In the genomic region with DNA sequence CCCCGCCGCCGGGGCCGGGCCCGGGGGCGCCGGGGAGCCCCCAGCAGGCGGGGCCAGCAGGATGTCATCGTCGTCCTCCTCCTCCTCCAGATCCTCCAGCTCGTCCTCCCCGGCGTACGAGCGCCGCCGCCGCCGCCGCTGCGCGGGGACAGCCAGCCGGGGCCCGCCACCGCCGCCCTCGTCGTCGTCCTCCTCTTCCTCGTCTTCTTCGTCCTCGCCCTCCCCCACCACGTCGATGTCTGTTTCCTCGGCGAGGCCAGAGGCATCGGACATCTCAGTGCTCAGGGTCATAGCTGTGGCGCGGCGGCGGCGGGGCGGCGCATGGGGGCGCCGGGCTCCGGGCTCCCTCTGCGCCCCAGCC, we compare ENCODE assay signal across 8 cellular contexts. TPM values are rescaled to one million over a fixed set of nuclear protein-coding genes. Genes with fewer than 3 reads are reported as not detected.
DNase-seq lines count a peak whose midpoint lies in the region; ATAC-seq, FAIRE-seq and TF ChIP-seq lines count a peak whose summit lies in the region.

No MANE protein-coding gene starts in this region.

- BruUV-seq in A673 (replicated peaks; lab: Mats Ljungman, UMichigan) (no TSS peak), Panc1 (replicated peaks; lab: Mats Ljungman, UMichigan) (TSS peak; percentile 21)

- intact Hi-C loops in A673 (cut with micrococcal nuclease; ENCODE audit: unreplicated experiment) (no loop called here), Panc1 (cut with micrococcal nuclease; ENCODE audit: unreplicated experiment) (no loop called here)

- H3K4ac ChIP-seq in H1 (replicated peaks; ENCODE audit: insufficient read length, low read depth, low read length): no peak overlapping the region

- DNase-seq in A673 (ENCODE audit: low spot score) (peak; percentile 33), Panc1 (ENCODE audit: low read depth, low spot score) (no peak), H1 (ENCODE audit: low read depth in 1 of 2, low spot score in 2 of 2) (peak in 1 of 2 experiments; percentile 68), GM19240 (ENCODE audit: insufficient read length, low spot score) (no peak), HuH-7 (ENCODE audit: low spot score) (no peak)

- H2AFZ ChIP-seq in H1 (ENCODE audit: low read length): no peak overlapping the region

- no peaks in the 10 kb centered on the region for H3K79me1 ChIP-seq in H1 (ENCODE audit: low read depth, low read length)

- no peak overlapping the region for H3K56ac ChIP-seq in H1 (replicated peaks; ENCODE audit: insufficient read length, low read depth, low read length)

- H3K9me3 ChIP-seq in A673 (ENCODE audit: low read depth, low read length, poor library complexity, severe bottlenecking): no peaks in the 10 kb centered on the region
- no peaks in the 10 kb centered on the region for H3K9me3 ChIP-seq in Panc1 (ENCODE audit: control insufficient read depth, insufficient read depth, low read depth, low read length)
- H3K9me3 ChIP-seq in H1 (ENCODE audit: insufficient read depth in 2 of 2, low read depth in 1 of 2, low read length in 1 of 2): no peaks in the 10 kb centered on the region

- peak overlapping the region; percentile 65 to 93 for H3K4me2 ChIP-seq in H1 (ENCODE audit: insufficient read depth in 1 of 2, low read depth in 2 of 2, low read length in 2 of 2)

- 5% methylated on average over 11 of the region's 48 CpGs; no CpG with 5 or more reads in 1 of the 2 experiments for WGBS in H1 (ENCODE audit: extremely low coverage in 1 of 2, insufficient coverage in 1 of 2, insufficient read length in 1 of 2, insufficient replicate concordance in 2 of 2, low coverage in 1 of 2, low lambda C conversion rate in 2 of 2, missing lambda C conversion rate in 1 of 2), 2 experiments

- in situ Hi-C loops in Panc1 (cut with HindIII; ENCODE audit: low pct_unique_long_range_greater_than_20kb, low sequenced_read_pairs): no loop called here

- H3K27ac ChIP-seq in A673 (ENCODE audit: low read depth, low read length, poor library complexity, severe bottlenecking): no peak overlapping the region
- H3K27ac ChIP-seq in Panc1 (ENCODE audit: low read length): peak overlapping the region; percentile 66; the same call in 1 of the 2 replicates
- H3K27ac ChIP-seq in H1 (ENCODE audit: low read depth, low read length): no peak overlapping the region
- H3K27ac ChIP-seq in rectal smooth muscle tissue (ENCODE audit: low read depth, low read length): no peak overlapping the region

- H3K4me1 ChIP-seq in A673 (ENCODE audit: insufficient read depth, low read length, poor library complexity, severe bottlenecking): peaks cover 15% of the 10 kb centered on the region
- peaks cover 36% of the 10 kb centered on the region for H3K4me1 ChIP-seq in Panc1 (ENCODE audit: control insufficient read depth, insufficient read depth, low read length)
- peaks cover 6 to 19% (median 11%) of the 10 kb centered on the region in 4 experiments for H3K4me1 ChIP-seq in H1 (replicated peaks in 1 of 4; ENCODE audit: control insufficient read depth in 3 of 4, insufficient read depth in 4 of 4, low read length in 3 of 4)
- peaks cover 3% of the 10 kb centered on the region for H3K4me1 ChIP-seq in rectal smooth muscle tissue (ENCODE audit: control insufficient read depth, insufficient read depth, low read length)

- no peak overlapping the region for H4K91ac ChIP-seq in H1 (replicated peaks; ENCODE audit: insufficient read length, low read length)

- H3K4me3 ChIP-seq in A673 (ENCODE audit: low read depth, low read length, poor library complexity, severe bottlenecking) (peak overlapping the region; percentile 57), Panc1 (ENCODE audit: low read depth in 2 of 2, low read length in 2 of 2) (peak overlapping the region; percentile 61 to 83), H1 (ENCODE audit: extremely low read depth in 1 of 4, insufficient read depth in 2 of 4, low read depth in 3 of 4, low read length in 4 of 4) (peak overlapping the region; percentile 22 to 62 (median 36); a peak in 6 of 8 replicates), rectal smooth muscle tissue (ENCODE audit: low read length) (peak overlapping the region; percentile 41)

- no peak overlapping the region for H3K14ac ChIP-seq in H1 (ENCODE audit: insufficient read length)

- peak in 1 of 2 experiments; percentile 21; a peak in 1 of 3 replicates for TF ChIP-seq EP300 in H1 (IDR thresholded peaks at IDR 0.05; ENCODE audit: borderline replicate concordance in 1 of 2, low read depth in 2 of 2, low read length in 2 of 2)

- no peak overlapping the region for H2BK20ac ChIP-seq in H1 (ENCODE audit: low read length)

- H3K23ac ChIP-seq in H1 (ENCODE audit: insufficient read length): no peak overlapping the region

- no peak overlapping the region for H2BK15ac ChIP-seq in H1 (ENCODE audit: low read length)

- H2AK5ac ChIP-seq in H1 (ENCODE audit: low read depth, low read length): no peak overlapping the region

- no peak for TF ChIP-seq POLR2A in H1 (IDR thresholded peaks at IDR 0.05; ENCODE audit: control extremely low read depth in 1 of 2, low read depth in 2 of 2, low read length in 2 of 2)

- no peak overlapping the region for H3K9ac ChIP-seq in H1 (replicated peaks in 1 of 4; ENCODE audit: extremely low read depth in 1 of 4, low read depth in 3 of 4, low read length in 3 of 4)
- no peak overlapping the region for H3K9ac ChIP-seq in rectal smooth muscle tissue (ENCODE audit: low read length)

- peaks cover 81% of the 10 kb centered on the region for H3K27me3 ChIP-seq in A673 (replicated peaks; ENCODE audit: insufficient read depth, low read depth, low read length, poor library complexity)
- no peaks in the 10 kb centered on the region for H3K27me3 ChIP-seq in Panc1 (ENCODE audit: control insufficient read depth, insufficient read depth, low read length)
- H3K27me3 ChIP-seq in H1 (replicated peaks in 1 of 4; ENCODE audit: control insufficient read depth in 3 of 4, extremely low read depth in 1 of 4, insufficient read depth in 3 of 4, low read length in 3 of 4): peaks cover 67 to 94% (median 80%) of the 10 kb centered on the region in 4 experiments
- H3K27me3 ChIP-seq in rectal smooth muscle tissue (ENCODE audit: control insufficient read depth, insufficient read depth, low read length): peaks cover 64% of the 10 kb centered on the region

- CTCF ChIA-PET in A673 (lab: Charles Lee) (interaction anchor here (1.4 kb wide), 1 partner anchor 232 kb away, joined by 3 read pairs; no protein-coding TSS in a partner anchor), Panc1 (lab: Charles Lee) (interaction anchor here (1.1 kb wide), 1 partner anchor 232 kb away, joined by 20 read pairs; no protein-coding TSS in a partner anchor), H1 (lab: Charles Lee; ENCODE audit: partially characterized antibody) (interaction anchor here (0.6 to 2.4 kb wide), 11 partner anchors 13 to 232 kb away, joined by 3 to 12 read pairs (median 4); no protein-coding TSS in a partner anchor)

- TF ChIP-seq CTCF in A673 (conservative IDR thresholded peaks at IDR 0.05; ENCODE audit: low read depth, low read length): no peak
- TF ChIP-seq CTCF in Panc1 (IDR thresholded peaks at IDR 0.05): peak; percentile 24; the same call in 1 of the 2 replicates
- no peak for TF ChIP-seq CTCF in H1 (IDR thresholded peaks at IDR 0.05; ENCODE audit: control extremely low read depth in 1 of 3, insufficient read depth in 1 of 3, low read depth in 1 of 3, low read length in 3 of 3)

- no peak overlapping the region for H4K8ac ChIP-seq in H1 (ENCODE audit: extremely low read depth, insufficient read depth, low read length)

- TF ChIP-seq RAD21 in H1 (IDR thresholded peaks at IDR 0.05 in 1 of 2, conservative IDR thresholded peaks at IDR 0.05 in 1 of 2; ENCODE audit: low read depth in 2 of 2, low read length in 2 of 2): no peak

- POLR2A ChIA-PET in A673 (lab: Charles Lee; ENCODE audit: low non-redundant PET) (no interaction called here), Panc1 (lab: Charles Lee) (interaction anchor here (0.6 to 0.8 kb wide), 2 partner anchors 21 to 191 kb away, joined by 4 to 18 read pairs; no protein-coding TSS in a partner anchor), H1 (lab: Charles Lee; ENCODE audit: partially characterized antibody) (interaction anchor here (1.1 to 2.7 kb wide), 7 partner anchors 11 to 51 kb away, joined by 3 to 19 read pairs (median 4); partner anchors contain the start of gene BTF3)

- H4K5ac ChIP-seq in H1 (ENCODE audit: insufficient read length, low read depth, low read length): no peak overlapping the region

- H3K23me2 ChIP-seq in H1 (ENCODE audit: low read depth, low read length): peaks cover 12% of the 10 kb centered on the region; the same call in 1 of the 2 replicates

- H2BK12ac ChIP-seq in H1 (ENCODE audit: low read depth, low read length): no peak overlapping the region

- H3K36me3 ChIP-seq in A673 (ENCODE audit: insufficient read depth, low read length, poor library complexity, severe bottlenecking) (no peaks in the 10 kb centered on the region), Panc1 (ENCODE audit: control insufficient read depth, insufficient read depth, low read length) (peaks cover 8% of the 10 kb centered on the region; the same call in 1 of the 2 replicates), H1 (ENCODE audit: control insufficient read depth in 2 of 4, insufficient read depth in 4 of 4, low read length in 3 of 4) (no peaks in the 10 kb centered on the region), rectal smooth muscle tissue (ENCODE audit: control insufficient read depth, insufficient read depth, low read length) (no peaks in the 10 kb centered on the region)

- FAIRE-seq in H1 (lab: Jason Lieb, UNC): no peak

- H2BK120ac ChIP-seq in H1 (replicated peaks; ENCODE audit: low read depth, low read length): no peak overlapping the region

- peaks cover 3 to 6% of the 10 kb centered on the region in 2 experiments for H4K20me1 ChIP-seq in H1 (replicated peaks in 1 of 2; ENCODE audit: control insufficient read depth in 1 of 2, insufficient read depth in 2 of 2, low read length in 2 of 2)

- H3K79me2 ChIP-seq in H1 (ENCODE audit: control insufficient read depth in 1 of 2, insufficient read depth in 2 of 2, low read length in 2 of 2): no peaks in the 10 kb centered on the region

- no peak overlapping the region for H3K18ac ChIP-seq in H1 (ENCODE audit: extremely low read depth, low read length)

- H2BK5ac ChIP-seq in H1 (ENCODE audit: low read depth, low read length): no peak overlapping the region

- ATAC-seq in GM18520 (IDR thresholded peaks at IDR 0.05; ENCODE audit: unreplicated experiment) (peak; percentile 18), Panc1 (peak; percentile 47), GM19395 (IDR thresholded peaks at IDR 0.05; ENCODE audit: unreplicated experiment) (no peak)

RNA-seq across cellular contexts. Expression of gene FOXD1, which starts 0.5 kb away (rescaled TPM):
- total RNA-seq in A673 (2021): 4.4 and 4.5 TPM in 2 replicates
- 63.3 TPM for total RNA-seq in Panc1 (2021; ENCODE audit: unreplicated experiment)
- 53.3 TPM for polyA plus RNA-seq in Panc1 (2012; ENCODE audit: insufficient read length)
- 0.73 and 1.1 TPM in 2 replicates for total RNA-seq in H1 (2021; fragmentation: NEBNext Ultra II Directional; extraction: Animal tissue kit (Norgen Biotek cat#: 25700))
- polyA plus RNA-seq in H1 (2011; rRNA removed): 0.11 and 0.17 TPM in 2 replicates
- 0.16 TPM for polyA plus RNA-seq in H1 (2011; cell fraction: cytosol; rRNA removed)
- 0.23 TPM for polyA plus RNA-seq in H1 (2011; cell fraction: nucleus; rRNA removed)
- 0.23 to 0.39 TPM (median 0.29 TPM) in 4 replicates for polyA plus RNA-seq in H1 (2012, experiment 1 of 2)
- 0.47 TPM for polyA plus RNA-seq in H1 (2012, experiment 2 of 2)
- 0.34 TPM for polyA plus RNA-seq in H1 (2013, experiment 1 of 2)
- 0.40 TPM for polyA plus RNA-seq in H1 (2013, experiment 2 of 2)
- not detected in 2 replicates for polyA minus RNA-seq in H1 (2011; rRNA and poly(A)+ RNA removed)
- polyA minus RNA-seq in H1 (2011; cell fraction: cytosol; rRNA and poly(A)+ RNA removed): not detected
- polyA minus RNA-seq in H1 (2011; cell fraction: nucleus; rRNA and poly(A)+ RNA removed): not detected

RNA-seq across cellular contexts. Expression of gene BTF3, which starts 50.2 kb away (rescaled TPM):
- total RNA-seq in A673 (2021) (724 and 729 TPM in 2 replicates), Panc1 (2021; ENCODE audit: unreplicated experiment) (647 TPM)
- polyA plus RNA-seq in Panc1 (2012; ENCODE audit: insufficient read length): 644 TPM
- 754 and 760 TPM in 2 replicates for total RNA-seq in H1 (2021; fragmentation: NEBNext Ultra II Directional; extraction: Animal tissue kit (Norgen Biotek cat#: 25700))
- polyA plus RNA-seq in H1 (2011; rRNA removed): 228 and 396 TPM in 2 replicates
- 534 TPM for polyA plus RNA-seq in H1 (2011; cell fraction: cytosol; rRNA removed)
- 231 TPM for polyA plus RNA-seq in H1 (2011; cell fraction: nucleus; rRNA removed)
- 763 to 1,151 TPM (median 803 TPM) in 4 replicates for polyA plus RNA-seq in H1 (2012, experiment 1 of 2)
- polyA plus RNA-seq in H1 (2012, experiment 2 of 2): 415 TPM
- 1,514 TPM for polyA plus RNA-seq in H1 (2013, experiment 1 of 2)
- 1,491 TPM for polyA plus RNA-seq in H1 (2013, experiment 2 of 2)
- polyA minus RNA-seq in H1 (2011; rRNA and poly(A)+ RNA removed): 244 and 380 TPM in 2 replicates
- 245 TPM for polyA minus RNA-seq in H1 (2011; cell fraction: cytosol; rRNA and poly(A)+ RNA removed)
- 134 TPM for polyA minus RNA-seq in H1 (2011; cell fraction: nucleus; rRNA and poly(A)+ RNA removed)

Comparison
In these comparisons a context has a peak if more than half of its experiments do, and no peak if none do; other contexts are left out.
1. RNA of gene FOXD1, which starts 0.5 kb away (total RNA-seq): 63.3 TPM in Panc1 (single experiment); 4.4 to 4.5 TPM in A673 and 0.73 to 1.1 TPM in H1; every median in the first group is over 10 times any median in the second.
2. Peak in every context shown above with its lines, with median percentiles within 50 percentile points of each other: H3K4me3 ChIP-seq.